ENCODE assay signal across 10 cellular contexts in genomic region chr16:84526794-84527485, GRCh38. TPM values are rescaled to one million over a fixed set of nuclear protein-coding genes. Genes with fewer than 3 reads are reported as not detected.
A peak's percentile ranks its signal among the peaks of the same experiment; 100 is the strongest.
DNase-seq lines count a peak whose midpoint lies in the region; ATAC-seq and TF ChIP-seq lines count a peak whose summit lies in the region.
"Had no signal": no experiment of that assay in that cellular context is flagged by ENCODE, and none has a peak within 500 bp of the region (broad histone marks: within the 10 kb centered on the region; RNA-seq: fewer than 3 reads in every experiment).

No MANE protein-coding gene starts in this region.

- TF ChIP-seq POLR2A in spleen (IDR thresholded peaks at IDR 0.05) = no peak

- CTCF ChIA-PET in mammary epithelial cell (lab: Charles Lee; ENCODE audit: low non-redundant PET) = interaction anchor here (0.7 kb wide), 1 partner anchor 21 kb away, joined by 8 read pairs; no protein-coding TSS in a partner anchor

- H4K20me1 ChIP-seq in mammary epithelial cell (ENCODE audit: insufficient read depth, low read length) (no peaks in the 10 kb centered on the region), MM.1S (ENCODE audit: insufficient read depth, low read length) (no peaks in the 10 kb centered on the region)

- dilution Hi-C loops in mammary epithelial cell (cut with HindIII; ENCODE audit: low sequenced_read_pairs) = no loop called here

- intact Hi-C loops in mammary epithelial cell (cut with micrococcal nuclease) (no loop called here), spleen (cut with DNase I; ENCODE audit: low total_unique reads) (no loop called here)

- peak overlapping the region; percentile 69 for H2AFZ ChIP-seq in mammary epithelial cell (ENCODE audit: low read depth, low read length)
- no peak overlapping the region for H2AFZ ChIP-seq in MM.1S (ENCODE audit: low read length)

- H3K27ac ChIP-seq in mammary epithelial cell (ENCODE audit: insufficient read depth, low read depth, low read length) (no peak overlapping the region), spleen (peak overlapping the region in 7 of 8 donors; percentile 45 to 82 (median 69)), MM.1S (ENCODE audit: low read length) (no peak overlapping the region)

- H3K4me2 ChIP-seq in mammary epithelial cell (ENCODE audit: insufficient read depth, low read depth, low read length) = no peak overlapping the region
- no peak overlapping the region for H3K4me2 ChIP-seq in MM.1S (ENCODE audit: low read depth, low read length)

- H3K9me2 ChIP-seq in MM.1S (replicated peaks; ENCODE audit: insufficient read depth, low read length) = no peaks in the 10 kb centered on the region

- TF ChIP-seq CTCF in mammary epithelial cell (conservative IDR thresholded peaks at IDR 0.05 in 1 of 2, IDR thresholded peaks at IDR 0.05 in 1 of 2; ENCODE audit: extremely low read depth in 1 of 2, insufficient read depth in 1 of 2, low read depth in 1 of 2, low read length in 2 of 2) (no peak), spleen (IDR thresholded peaks at IDR 0.05 in 8 of 11, conservative IDR thresholded peaks at IDR 0.05 in 3 of 11) (no peak), MM.1S (IDR thresholded peaks at IDR 0.05; ENCODE audit: low read length) (no peak)

- H3K36me3 ChIP-seq in H7 (replicated peaks; ENCODE audit: control insufficient read depth, insufficient read depth, low read length) = no peaks in the 10 kb centered on the region
- no peaks in the 10 kb centered on the region for H3K36me3 ChIP-seq in mammary epithelial cell (ENCODE audit: insufficient read depth, low read length)
- H3K36me3 ChIP-seq in spleen = no peaks in the 10 kb centered on the region
- no peaks in the 10 kb centered on the region for H3K36me3 ChIP-seq in MM.1S (replicated peaks; ENCODE audit: insufficient read depth, low read length)

- peaks cover 9% of the 10 kb centered on the region for H3K9me3 ChIP-seq in mammary epithelial cell (replicated peaks; ENCODE audit: insufficient read depth, low read length)
- peaks cover 0 to 11% (median 7%) of the 10 kb centered on the region in 8 donors for H3K9me3 ChIP-seq in spleen
- H3K9me3 ChIP-seq in MM.1S (replicated peaks; ENCODE audit: insufficient read depth, low read length) = no peaks in the 10 kb centered on the region

- H3F3A ChIP-seq in MM.1S (ENCODE audit: insufficient read depth, low read length) = no peaks in the 10 kb centered on the region

- DNase-seq in H7 (peak; percentile 67), mammary epithelial cell (no peak), left lobe of liver (ENCODE audit: low spot score) (no peak), spleen (no peak), SHP77 treated with DMSO at 0.1 percent for 48 hours (lab: John Stamatoyannopoulos, UW) (no peak), MM.1S (no peak)
- DNase-seq: activated CD4-positive, alpha-beta T cell treated with anti-CD3 and anti-CD28 coated beads for 1 hour; natural killer cell had no signal

- H3K79me2 ChIP-seq in mammary epithelial cell (ENCODE audit: insufficient read depth, low read length) = no peaks in the 10 kb centered on the region
- H3K79me2 ChIP-seq in MM.1S (ENCODE audit: low read length) = no peaks in the 10 kb centered on the region

- no peak overlapping the region for H3K4me3 ChIP-seq in H7 (ENCODE audit: insufficient read depth, low read depth, low read length)
- no peak overlapping the region for H3K4me3 ChIP-seq in mammary epithelial cell (replicated peaks in 1 of 3; ENCODE audit: insufficient read depth in 1 of 3, low read depth in 2 of 3, low read length in 3 of 3)
- no peak overlapping the region for H3K4me3 ChIP-seq in spleen
- no peak overlapping the region for H3K4me3 ChIP-seq in MM.1S (ENCODE audit: low read length)

- in situ Hi-C loops in mammary epithelial cell (cut with MboI; ENCODE audit: low sequenced_read_pairs in 2 of 2) = no loop called here

- ATAC-seq in left lobe of liver = peak; percentile 39
- ATAC-seq in GM21528 (IDR thresholded peaks at IDR 0.05; ENCODE audit: low FRiP score, unreplicated experiment) = no peak
- ATAC-seq in GM21515 (IDR thresholded peaks at IDR 0.05; ENCODE audit: unreplicated experiment) = no peak

- H3K9ac ChIP-seq in mammary epithelial cell (ENCODE audit: insufficient read depth, low read length) = no peak overlapping the region
- H3K9ac ChIP-seq in MM.1S (ENCODE audit: low read length) = no peak overlapping the region

- H3K4me1 ChIP-seq in mammary epithelial cell (ENCODE audit: insufficient read depth, low read length) = peaks cover 10% of the 10 kb centered on the region
- H3K4me1 ChIP-seq in spleen = peaks cover 12 to 65% (median 40%) of the 10 kb centered on the region in 6 donors
- H3K4me1 ChIP-seq in MM.1S (ENCODE audit: low read length) = no peaks in the 10 kb centered on the region

- 44% methylated on average over 24 of the region's 25 CpGs for WGBS in mammary epithelial cell (ENCODE audit: low coverage, missing lambda C conversion rate)
- 38 to 57% (median 43%) methylated on average over 21 to 25 of the region's 25 CpGs for WGBS in spleen, 5 donors

- H3K27me3 ChIP-seq in H7 (ENCODE audit: control insufficient read depth, insufficient read depth, low read length) = no peaks in the 10 kb centered on the region
- no peaks in the 10 kb centered on the region for H3K27me3 ChIP-seq in mammary epithelial cell (ENCODE audit: insufficient read depth, low read length)
- no peaks in the 10 kb centered on the region for H3K27me3 ChIP-seq in spleen (replicated peaks in 1 of 7)
- H3K27me3 ChIP-seq in MM.1S (replicated peaks; ENCODE audit: insufficient read depth, low read length) = no peaks in the 10 kb centered on the region

- BruUV-seq in mammary epithelial cell (replicated peaks; lab: Mats Ljungman, UMichigan) = no TSS peak

RNA-seq across cellular contexts. Expression of gene MEAK7, which starts 22.5 kb away (rescaled TPM):
- total RNA-seq in H7 (2014; rRNA removed; shearing (Covaris generic)) = 9.2 and 11.6 TPM in 2 replicates
- total RNA-seq in mammary epithelial cell = 100 to 1,000 TPM in 1 of 2 donors, 10 to 100 TPM in 1; 73.5 to 107 TPM
- polyA plus RNA-seq in mammary epithelial cell = 67.1 TPM
- 84.8 TPM for polyA minus RNA-seq in mammary epithelial cell
- total RNA-seq in left lobe of liver = 2.9 TPM
- 10 to 100 TPM in 5 of 7 donors, 1 to 10 TPM in 2; 9.4 to 14.9 (median 11.1) TPM for total RNA-seq in spleen
- 1 to 10 TPM; 1.5 to 2.7 (median 1.5) TPM for polyA plus RNA-seq in spleen

Comparison
In these comparisons a context has a peak if more than half of its experiments do, and no peak if none do; other contexts are left out.
1. H3K27ac ChIP-seq: peak in spleen (7 of 8); none in mammary epithelial cell (single experiment) and MM.1S (single experiment).